ENCODE assay signal across 1 cellular context in the genomic region with DNA sequence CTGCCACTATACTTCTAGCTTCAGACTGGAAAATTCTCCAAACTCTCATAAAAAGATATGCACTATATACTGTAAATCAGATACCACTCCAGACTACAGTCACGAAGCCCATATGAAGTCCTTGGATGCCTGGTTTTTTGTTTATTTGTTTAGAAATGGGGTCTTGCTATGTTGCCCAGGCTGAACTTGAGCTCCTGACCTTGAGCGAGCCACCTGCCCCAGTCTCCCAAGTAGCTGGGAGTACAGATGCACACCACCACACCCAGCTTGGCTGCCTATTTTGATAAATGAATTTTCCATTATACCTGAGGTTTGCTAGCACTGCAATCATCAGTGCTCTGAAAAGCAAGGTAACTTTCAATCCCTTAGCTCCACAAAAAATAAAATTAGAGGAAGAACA.
TF ChIP-seq lines count a peak whose summit lies in the region.

No MANE protein-coding gene starts in this region.

TF ChIP-seq in HepG2, 621 proteins besides CTCF, POLR2A, EP300 and RAD21 (continued from another document):
- TF ChIP-seq TFE3 (CRISPR knock-in tag; IDR thresholded peaks at IDR 0.05): no peak
